7 cellular contexts compared by ENCODE assay signal in genomic region chrX:17655232-17656034, GRCh38.
DNase-seq lines count a peak whose midpoint lies in the region; ATAC-seq, FAIRE-seq and TF ChIP-seq lines count a peak whose summit lies in the region.

No MANE protein-coding gene starts in this region.

- dilution Hi-C loops in keratinocyte (cut with MboI; ENCODE audit: extremely low pct_ligation_motif_present, low sequenced_read_pairs): no loop called here

- H3K4me1 Mint-ChIP-seq in brain: peaks cover 31% of the 10 kb centered on the region

- no peak overlapping the region for H3K27ac ChIP-seq in PC-3 (ENCODE audit: low read length)
- no peak overlapping the region for H3K27ac ChIP-seq in keratinocyte (ENCODE audit: control insufficient read depth, insufficient read depth, low read length)
- H3K27ac ChIP-seq in stomach: no peak overlapping the region

- H3K36me3 Mint-ChIP-seq in brain: no peaks in the 10 kb centered on the region

- H3K36me3 ChIP-seq in PC-3 (ENCODE audit: low read depth, low read length) (no peaks in the 10 kb centered on the region), keratinocyte (ENCODE audit: control insufficient read depth in 2 of 2, extremely low read depth in 1 of 2, insufficient read depth in 2 of 2, low read length in 2 of 2) (no peaks in the 10 kb centered on the region), stomach (no peaks in the 10 kb centered on the region)

- H3K4me3 Mint-ChIP-seq in brain: peak overlapping the region; percentile 87 to 96 (median 90)

- DNase-seq in PC-3 (no peak), keratinocyte (ENCODE audit: low read depth, low spot score) (no peak), stomach (no peak), NOMO-1 (lab: John Stamatoyannopoulos, UW; ENCODE audit: unreplicated experiment in 2 of 2) (no peak), germinal center (ENCODE audit: low spot score) (no peak)

- FAIRE-seq in keratinocyte (lab: Jason Lieb, UNC): no peak

- 16 to 59% (median 44%) methylated on average over 10 to 48 of the region's 48 CpGs for WGBS in stomach, 5 donors

- TF ChIP-seq EP300 in stomach (IDR thresholded peaks at IDR 0.05): no peak

- no peaks in the 10 kb centered on the region for H3K27me3 ChIP-seq in PC-3 (ENCODE audit: low read length)
- no peaks in the 10 kb centered on the region for H3K27me3 ChIP-seq in keratinocyte (ENCODE audit: control insufficient read depth, extremely low read depth, insufficient read depth, low read length)
- H3K27me3 ChIP-seq in stomach: peaks cover 0 to 21% (median 16%) of the 10 kb centered on the region in 3 donors

- peaks cover 24% of the 10 kb centered on the region for H3K27me3 Mint-ChIP-seq in brain

- H3K9ac ChIP-seq in PC-3 (ENCODE audit: low read length) (no peak overlapping the region), keratinocyte (ENCODE audit: control insufficient read depth, extremely low read depth, insufficient read depth, low read length) (no peak overlapping the region)

- no peaks in the 10 kb centered on the region for H4K20me1 ChIP-seq in PC-3 (ENCODE audit: low read length)
- H4K20me1 ChIP-seq in keratinocyte (ENCODE audit: control insufficient read depth, extremely low read depth, insufficient read depth, low read length): peaks cover 4% of the 10 kb centered on the region

- no peaks in the 10 kb centered on the region for H3K9me2 ChIP-seq in PC-3 (replicated peaks; ENCODE audit: low read length)

- H2AFZ ChIP-seq in PC-3 (ENCODE audit: low read length) (no peak overlapping the region), keratinocyte (ENCODE audit: control insufficient read depth, low read length) (no peak overlapping the region)

- no peaks in the 10 kb centered on the region for H3K9me3 Mint-ChIP-seq in brain

- POLR2A ChIA-PET in PC-3 (lab: Charles Lee; ENCODE audit: unreplicated experiment): no interaction called here

- no TSS peak for BruUV-seq in PC-3 (replicated peaks; lab: Mats Ljungman, UMichigan)

- intact Hi-C loops in PC-3 (cut with micrococcal nuclease) (no loop called here), stomach (cut with DNase I; ENCODE audit: low total_unique reads) (no loop called here)

- H3K9me1 ChIP-seq in keratinocyte (ENCODE audit: control insufficient read depth, extremely low read depth, insufficient read depth, low read length): no peaks in the 10 kb centered on the region

- no peaks in the 10 kb centered on the region for H3F3A ChIP-seq in PC-3 (ENCODE audit: low read length, unreplicated experiment)

- peak overlapping the region; percentile 47; the same call in 1 of the 2 replicates for H3K4me3 ChIP-seq in PC-3 (ENCODE audit: low read length)
- H3K4me3 ChIP-seq in keratinocyte (ENCODE audit: control insufficient read depth in 2 of 3, extremely low read depth in 1 of 3, insufficient read depth in 2 of 3, low read depth in 1 of 3, low read length in 3 of 3): peak overlapping the region in 2 of 3 experiments; percentile 1 to 24
- H3K4me3 ChIP-seq in stomach: peak overlapping the region; percentile 20 to 38 (median 32)

- CTCF ChIA-PET in PC-3 (lab: Charles Lee): no interaction called here

- ATAC-seq in PC-3: peak; percentile 46
- ATAC-seq in HG03159 (IDR thresholded peaks at IDR 0.05; ENCODE audit: unreplicated experiment): no peak

- H3K4me2 ChIP-seq in PC-3 (ENCODE audit: low read length) (peak overlapping the region; percentile 63), keratinocyte (ENCODE audit: control insufficient read depth, extremely low read depth, insufficient read depth, low read depth, low read length) (peak overlapping the region; percentile 64)

- H3K79me2 ChIP-seq in PC-3 (ENCODE audit: low read length): no peaks in the 10 kb centered on the region
- peaks cover 2% of the 10 kb centered on the region for H3K79me2 ChIP-seq in keratinocyte (ENCODE audit: control insufficient read depth, insufficient read depth, low read length)

- TF ChIP-seq POLR2A in stomach (IDR thresholded peaks at IDR 0.05): no peak

- TF ChIP-seq CTCF in PC-3 (conservative IDR thresholded peaks at IDR 0.05; ENCODE audit: low read depth, low read length): no peak
- no peak for TF ChIP-seq CTCF in brain (conservative IDR thresholded peaks at IDR 0.05)
- TF ChIP-seq CTCF in keratinocyte (optimal IDR thresholded peaks at IDR 0.05 in 1 of 3, IDR thresholded peaks at IDR 0.05 in 1 of 3, conservative IDR thresholded peaks at IDR 0.05 in 1 of 3; ENCODE audit: extremely low read depth in 1 of 3, insufficient read depth in 2 of 3, low read length in 3 of 3): no peak
- TF ChIP-seq CTCF in stomach (IDR thresholded peaks at IDR 0.05): no peak

- H3K9me3 ChIP-seq in PC-3 (ENCODE audit: low read length) (no peaks in the 10 kb centered on the region), keratinocyte (ENCODE audit: control insufficient read depth, low read depth, low read length) (no peaks in the 10 kb centered on the region), stomach (no peaks in the 10 kb centered on the region)

- no peaks in the 10 kb centered on the region for H3K4me1 ChIP-seq in PC-3 (ENCODE audit: insufficient read depth, low read length)
- H3K4me1 ChIP-seq in keratinocyte (ENCODE audit: control insufficient read depth, extremely low read depth, insufficient read depth, low read length): peaks cover 11% of the 10 kb centered on the region
- peaks cover 0 to 19% (median 9%) of the 10 kb centered on the region in 4 donors for H3K4me1 ChIP-seq in stomach

- H3K27ac Mint-ChIP-seq in brain: peak overlapping the region; percentile 75 to 95 (median 89)
